In the genomic region with DNA sequence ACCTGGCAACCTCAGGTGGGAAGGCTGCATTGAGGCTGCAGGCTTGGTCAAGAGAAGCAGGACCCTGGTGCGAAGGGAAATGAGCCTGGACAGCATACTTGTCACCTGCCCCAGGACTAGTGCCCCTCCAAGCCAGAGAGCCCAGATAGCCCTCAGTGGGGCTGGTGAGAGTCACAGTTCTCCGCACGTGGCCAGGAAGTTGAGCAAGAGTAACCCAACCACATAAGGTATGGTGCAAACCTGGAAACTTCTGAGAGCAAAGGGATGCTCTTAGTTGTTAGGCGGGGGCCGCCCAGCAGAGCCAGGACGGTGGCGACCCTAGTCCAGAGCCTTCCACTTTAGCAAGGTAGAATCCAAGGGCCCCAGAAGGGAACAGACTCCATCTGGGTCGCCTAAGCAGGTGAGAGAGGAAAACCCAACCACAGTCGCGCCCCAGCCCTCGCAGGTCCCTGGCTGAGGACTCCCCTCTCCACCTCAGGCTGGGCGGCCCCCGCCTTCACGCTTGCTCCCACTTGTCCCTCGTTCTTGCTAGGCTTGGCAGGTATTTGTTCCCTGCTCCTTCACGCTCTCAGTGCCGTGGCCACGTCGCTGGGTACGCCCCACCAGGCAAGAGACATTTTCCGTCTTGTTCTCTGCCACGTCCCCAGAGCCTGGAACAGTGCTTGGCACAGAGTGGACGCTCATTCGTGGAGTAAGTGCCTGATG, we compare ENCODE assay signal across 9 cellular contexts. TPM values are rescaled to one million over a fixed set of nuclear protein-coding genes. Genes with fewer than 3 reads are reported as not detected.
DNase-seq lines count a peak whose midpoint lies in the region; ATAC-seq and TF ChIP-seq lines count a peak whose summit lies in the region.
"Had no signal": no experiment of that assay in that cellular context is flagged by ENCODE, and none has a peak within 500 bp of the region (broad histone marks: within the 10 kb centered on the region; RNA-seq: fewer than 3 reads in every experiment).

No MANE protein-coding gene starts in this region.

- intact Hi-C loops in Right ventricle myocardium inferior (cut with DNase I), result loop anchor here (1.0 to 10.0 kb wide), 3 partner anchors 33 to 378 kb away; no protein-coding TSS in a partner anchor
- intact Hi-C loops in cardiac septum (cut with DNase I), result loop anchor here (2.0 to 10.0 kb wide), 4 partner anchors 138 to 301 kb away; a partner anchor contains a TSS
- intact Hi-C loops in colonic mucosa (cut with DNase I), result loop anchor here (5.0 to 10.0 kb wide), 3 partner anchors 36 to 198 kb away; a partner anchor contains a TSS
- intact Hi-C loops in vagina (cut with DNase I), result loop anchor here (5.0 kb wide), 1 partner anchor 36 kb away; no protein-coding TSS in a partner anchor

- H3K27ac ChIP-seq in colonic mucosa (peak overlapping the region; percentile 82), muscle layer of colon (ENCODE audit: low read depth, low read length) (no peak overlapping the region), vagina (peak overlapping the region; percentile 91)
- H3K27ac ChIP-seq: SK-N-MC had no signal

- TF ChIP-seq CTCF in colonic mucosa (IDR thresholded peaks at IDR 0.05), result no peak
- no peak for TF ChIP-seq CTCF in vagina (IDR thresholded peaks at IDR 0.05)

- H3K36me3 ChIP-seq in colonic mucosa, result no peaks in the 10 kb centered on the region
- H3K36me3 ChIP-seq in muscle layer of colon (ENCODE audit: insufficient read depth, low read length), result no peaks in the 10 kb centered on the region
- H3K36me3 ChIP-seq in vagina, result peaks cover 0 to 6% of the 10 kb centered on the region in 2 donors

- H3K27me3 ChIP-seq in colonic mucosa (no peaks in the 10 kb centered on the region), muscle layer of colon (ENCODE audit: control insufficient read depth in 1 of 2, insufficient read depth in 2 of 2, low read length in 2 of 2) (no peaks in the 10 kb centered on the region), vagina (no peaks in the 10 kb centered on the region)

- no peak for TF ChIP-seq POLR2A in vagina (IDR thresholded peaks at IDR 0.05)

- ATAC-seq in Right ventricle myocardium inferior, result no peak
- no peak for ATAC-seq in GM21423 (IDR thresholded peaks at IDR 0.05; ENCODE audit: unreplicated experiment)

- DNase-seq in Right ventricle myocardium inferior (ENCODE audit: missing footprints) (peak; percentile 66), cardiac septum (ENCODE audit: low spot score) (no peak), colonic mucosa (no peak), vagina (ENCODE audit: extremely low spot score in 2 of 2) (peak in 1 of 2 donors; percentile 92), SHP77 treated with DMSO at 0.1 percent for 48 hours (lab: John Stamatoyannopoulos, UW) (no peak), putamen (ENCODE audit: low spot score) (no peak)

- H3K4me1 ChIP-seq in colonic mucosa, result peaks cover 9% of the 10 kb centered on the region
- peaks cover 20% of the 10 kb centered on the region for H3K4me1 ChIP-seq in muscle layer of colon (ENCODE audit: insufficient read depth, low read length)
- peaks cover 25% of the 10 kb centered on the region for H3K4me1 ChIP-seq in vagina

- H3K9me3 ChIP-seq in colonic mucosa, result no peaks in the 10 kb centered on the region
- H3K9me3 ChIP-seq in muscle layer of colon (ENCODE audit: low read length), result no peaks in the 10 kb centered on the region
- H3K9me3 ChIP-seq in vagina, result no peaks in the 10 kb centered on the region

- H3K9ac ChIP-seq in colonic mucosa (ENCODE audit: low read depth in 2 of 2, low read length in 2 of 2), result peak overlapping the region in 1 of 2 donors; percentile 22
- peak overlapping the region; percentile 83 for H3K9ac ChIP-seq in muscle layer of colon (ENCODE audit: low read length)

- H3K4me3 ChIP-seq in colonic mucosa, result no peak overlapping the region
- H3K4me3 ChIP-seq in muscle layer of colon (ENCODE audit: low read depth in 1 of 2, low read length in 2 of 2), result peak overlapping the region in 1 of 2 donors; percentile 88
- H3K4me3 ChIP-seq in vagina, result peak overlapping the region; percentile 72 to 89

RNA-seq across cellular contexts. Expression of a gene that starts 1.1 kb away (rescaled TPM):
- 20.6 TPM for total RNA-seq in Right ventricle myocardium inferior
- total RNA-seq in cardiac septum, result 16.0 TPM
- total RNA-seq in colonic mucosa, result 10 to 100 TPM; 18.3 to 19.2 TPM
- total RNA-seq in vagina, result 21.4 TPM

RNA-seq across cellular contexts. Expression of a gene that starts 19.1 kb away (rescaled TPM):
- total RNA-seq in Right ventricle myocardium inferior, result not detected
- total RNA-seq in cardiac septum, result 0.13 TPM
- 10 to 100 TPM; 14.9 to 18.6 TPM for total RNA-seq in colonic mucosa
- 32.9 TPM for total RNA-seq in vagina

RNA-seq across cellular contexts. Expression of a gene that starts 36.0 kb away (rescaled TPM):
- total RNA-seq in Right ventricle myocardium inferior, result 11.1 TPM
- total RNA-seq in cardiac septum, result 11.5 TPM
- 10 to 100 TPM; 18.5 to 21.6 TPM for total RNA-seq in colonic mucosa
- total RNA-seq in vagina, result 20.9 TPM

RNA-seq across cellular contexts. Expression of a gene that starts 49.3 kb away (rescaled TPM):
- total RNA-seq in Right ventricle myocardium inferior (2.0 TPM), cardiac septum (0.59 TPM), colonic mucosa (100 to 1,000 TPM; 280 to 330 TPM), vagina (80.3 TPM)

Comparison
In these comparisons a context has a peak if more than half of its experiments do, and no peak if none do; other contexts are left out.
1. RNA of a gene that starts 19.1 kb away (total RNA-seq): 32.9 TPM in vagina (single experiment) and 14.9 to 18.6 TPM in colonic mucosa; 0.13 TPM in cardiac septum (single experiment) and not detected in Right ventricle myocardium inferior (single experiment); every median in the first group is over 10 times any median in the second.